1 cellular context compared by ENCODE assay signal in the genomic region with DNA sequence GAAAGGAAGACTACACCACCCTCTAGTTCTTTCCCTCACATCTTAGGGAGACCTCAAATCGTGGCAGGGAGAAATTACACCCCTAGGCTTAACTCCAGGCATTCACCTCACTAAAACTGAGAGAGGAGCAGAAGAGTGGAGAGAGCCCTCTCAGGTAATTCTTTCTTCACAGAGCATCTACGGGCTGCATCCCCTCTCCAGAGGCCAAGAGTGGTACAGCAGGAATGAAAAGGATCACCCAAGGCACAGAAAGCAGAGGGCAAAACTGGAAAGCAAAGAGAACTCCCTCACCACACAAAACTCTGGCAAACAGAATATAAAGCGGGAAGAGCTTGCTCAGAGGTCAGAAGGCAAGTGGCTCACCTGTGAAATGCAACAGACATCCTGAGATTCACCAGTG.
TF ChIP-seq lines count a peak whose summit lies in the region.

No MANE protein-coding gene starts in this region.

TF ChIP-seq in WTC11, 78 proteins besides CTCF, POLR2A, EP300 and RAD21 (continued from another document):
- TF ChIP-seq, protein P1, sequence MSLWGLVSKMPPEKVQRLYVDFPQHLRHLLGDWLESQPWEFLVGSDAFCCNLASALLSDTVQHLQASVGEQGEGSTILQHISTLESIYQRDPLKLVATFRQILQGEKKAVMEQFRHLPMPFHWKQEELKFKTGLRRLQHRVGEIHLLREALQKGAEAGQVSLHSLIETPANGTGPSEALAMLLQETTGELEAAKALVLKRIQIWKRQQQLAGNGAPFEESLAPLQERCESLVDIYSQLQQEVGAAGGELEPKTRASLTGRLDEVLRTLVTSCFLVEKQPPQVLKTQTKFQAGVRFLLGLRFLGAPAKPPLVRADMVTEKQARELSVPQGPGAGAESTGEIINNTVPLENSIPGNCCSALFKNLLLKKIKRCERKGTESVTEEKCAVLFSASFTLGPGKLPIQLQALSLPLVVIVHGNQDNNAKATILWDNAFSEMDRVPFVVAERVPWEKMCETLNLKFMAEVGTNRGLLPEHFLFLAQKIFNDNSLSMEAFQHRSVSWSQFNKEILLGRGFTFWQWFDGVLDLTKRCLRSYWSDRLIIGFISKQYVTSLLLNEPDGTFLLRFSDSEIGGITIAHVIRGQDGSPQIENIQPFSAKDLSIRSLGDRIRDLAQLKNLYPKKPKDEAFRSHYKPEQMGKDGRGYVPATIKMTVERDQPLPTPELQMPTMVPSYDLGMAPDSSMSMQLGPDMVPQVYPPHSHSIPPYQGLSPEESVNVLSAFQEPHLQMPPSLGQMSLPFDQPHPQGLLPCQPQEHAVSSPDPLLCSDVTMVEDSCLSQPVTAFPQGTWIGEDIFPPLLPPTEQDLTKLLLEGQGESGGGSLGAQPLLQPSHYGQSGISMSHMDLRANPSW (CRISPR knock-in tag; conservative IDR thresholded peaks at IDR 0.05; ENCODE audit: low read depth): no peak
- TF ChIP-seq, protein P2, sequence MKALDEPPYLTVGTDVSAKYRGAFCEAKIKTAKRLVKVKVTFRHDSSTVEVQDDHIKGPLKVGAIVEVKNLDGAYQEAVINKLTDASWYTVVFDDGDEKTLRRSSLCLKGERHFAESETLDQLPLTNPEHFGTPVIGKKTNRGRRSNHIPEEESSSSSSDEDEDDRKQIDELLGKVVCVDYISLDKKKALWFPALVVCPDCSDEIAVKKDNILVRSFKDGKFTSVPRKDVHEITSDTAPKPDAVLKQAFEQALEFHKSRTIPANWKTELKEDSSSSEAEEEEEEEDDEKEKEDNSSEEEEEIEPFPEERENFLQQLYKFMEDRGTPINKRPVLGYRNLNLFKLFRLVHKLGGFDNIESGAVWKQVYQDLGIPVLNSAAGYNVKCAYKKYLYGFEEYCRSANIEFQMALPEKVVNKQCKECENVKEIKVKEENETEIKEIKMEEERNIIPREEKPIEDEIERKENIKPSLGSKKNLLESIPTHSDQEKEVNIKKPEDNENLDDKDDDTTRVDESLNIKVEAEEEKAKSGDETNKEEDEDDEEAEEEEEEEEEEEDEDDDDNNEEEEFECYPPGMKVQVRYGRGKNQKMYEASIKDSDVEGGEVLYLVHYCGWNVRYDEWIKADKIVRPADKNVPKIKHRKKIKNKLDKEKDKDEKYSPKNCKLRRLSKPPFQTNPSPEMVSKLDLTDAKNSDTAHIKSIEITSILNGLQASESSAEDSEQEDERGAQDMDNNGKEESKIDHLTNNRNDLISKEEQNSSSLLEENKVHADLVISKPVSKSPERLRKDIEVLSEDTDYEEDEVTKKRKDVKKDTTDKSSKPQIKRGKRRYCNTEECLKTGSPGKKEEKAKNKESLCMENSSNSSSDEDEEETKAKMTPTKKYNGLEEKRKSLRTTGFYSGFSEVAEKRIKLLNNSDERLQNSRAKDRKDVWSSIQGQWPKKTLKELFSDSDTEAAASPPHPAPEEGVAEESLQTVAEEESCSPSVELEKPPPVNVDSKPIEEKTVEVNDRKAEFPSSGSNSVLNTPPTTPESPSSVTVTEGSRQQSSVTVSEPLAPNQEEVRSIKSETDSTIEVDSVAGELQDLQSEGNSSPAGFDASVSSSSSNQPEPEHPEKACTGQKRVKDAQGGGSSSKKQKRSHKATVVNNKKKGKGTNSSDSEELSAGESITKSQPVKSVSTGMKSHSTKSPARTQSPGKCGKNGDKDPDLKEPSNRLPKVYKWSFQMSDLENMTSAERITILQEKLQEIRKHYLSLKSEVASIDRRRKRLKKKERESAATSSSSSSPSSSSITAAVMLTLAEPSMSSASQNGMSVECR (CRISPR knock-in tag; IDR thresholded peaks at IDR 0.05; ENCODE audit: borderline replicate concordance): no peak
- TF ChIP-seq FOXK1 (CRISPR knock-in tag; IDR thresholded peaks at IDR 0.05): no peak
- no peak for TF ChIP-seq MYBL2 (CRISPR knock-in tag; IDR thresholded peaks at IDR 0.05)
- no peak for TF ChIP-seq ELF4 (CRISPR knock-in tag; IDR thresholded peaks at IDR 0.05; ENCODE audit: low read depth)
- no peak for TF ChIP-seq SMAD4 (CRISPR knock-in tag; IDR thresholded peaks at IDR 0.05)
- TF ChIP-seq SMAD3 (CRISPR knock-in tag; IDR thresholded peaks at IDR 0.05; ENCODE audit: borderline replicate concordance): no peak
- TF ChIP-seq, protein P3, sequence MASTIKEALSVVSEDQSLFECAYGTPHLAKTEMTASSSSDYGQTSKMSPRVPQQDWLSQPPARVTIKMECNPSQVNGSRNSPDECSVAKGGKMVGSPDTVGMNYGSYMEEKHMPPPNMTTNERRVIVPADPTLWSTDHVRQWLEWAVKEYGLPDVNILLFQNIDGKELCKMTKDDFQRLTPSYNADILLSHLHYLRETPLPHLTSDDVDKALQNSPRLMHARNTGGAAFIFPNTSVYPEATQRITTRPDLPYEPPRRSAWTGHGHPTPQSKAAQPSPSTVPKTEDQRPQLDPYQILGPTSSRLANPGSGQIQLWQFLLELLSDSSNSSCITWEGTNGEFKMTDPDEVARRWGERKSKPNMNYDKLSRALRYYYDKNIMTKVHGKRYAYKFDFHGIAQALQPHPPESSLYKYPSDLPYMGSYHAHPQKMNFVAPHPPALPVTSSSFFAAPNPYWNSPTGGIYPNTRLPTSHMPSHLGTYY (CRISPR knock-in tag; IDR thresholded peaks at IDR 0.05): no peak
